24 cellular contexts compared by ENCODE assay signal in the genomic region with DNA sequence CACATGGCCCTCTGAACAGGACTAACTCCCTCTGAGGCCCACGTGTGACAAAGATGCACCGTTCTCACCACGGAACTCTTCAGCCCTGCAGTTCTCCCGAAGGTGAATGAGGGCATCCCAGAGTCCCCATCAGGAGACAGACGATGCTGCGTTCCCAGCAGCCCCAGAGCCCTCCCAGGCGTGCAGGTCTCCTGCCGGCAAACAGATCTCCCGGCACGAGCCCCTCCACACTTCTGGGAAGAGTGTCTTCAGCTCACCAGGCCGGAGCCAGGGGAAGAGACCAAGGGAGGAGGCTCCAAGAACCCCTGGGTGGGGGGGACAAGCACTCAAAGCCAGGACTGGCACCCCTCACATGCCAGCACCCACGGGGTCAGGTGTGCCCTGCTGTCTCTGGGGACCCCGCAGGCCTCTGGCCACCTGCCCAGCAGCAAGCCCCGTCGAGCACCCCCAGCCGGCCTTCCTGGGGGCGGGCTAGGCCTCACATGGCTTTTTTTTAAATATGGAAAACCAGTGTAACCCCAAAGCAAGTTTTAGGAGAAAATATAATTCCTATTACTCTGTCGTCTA.
"Had no signal": no experiment of that assay in that cellular context is flagged by ENCODE, and none has a peak within 500 bp of the region (broad histone marks: within the 10 kb centered on the region; RNA-seq: fewer than 3 reads in every experiment).

No MANE protein-coding gene starts in this region.

- H3K27me3 ChIP-seq: MG63 had no signal

- H3K4me3 Mint-ChIP-seq: activated B cell treated with CpG ODN at 0.5 μM for 24 hours; activated CD4-positive, alpha-beta T cell treated with anti-CD3 and anti-CD28 coated beads, Interleukin-2, amount 10 ng/mL, durations not matched to agents 24 days and 14 days; activated CD8-positive, alpha-beta memory T cell treated with anti-CD3 and anti-CD28 coated beads, Interleukin-2, amount 10 ng/mL, durations not matched to agents 7 days and 5 days; brain; T-helper 17 cell had no signal

- DNase-seq: activated B cell treated with CpG ODN at 0.5 μM for 24 hours; activated CD4-positive, alpha-beta T cell treated with anti-CD3 and anti-CD28 coated beads for 1 hour; activated CD4-positive, alpha-beta T cell treated with anti-CD3 and anti-CD28 coated beads, Interleukin-2, amount 10 ng/mL, durations not matched to agents 24 days and 14 days; activated CD4-positive, alpha-beta T cell treated with anti-CD3 and anti-CD28 coated beads, Interleukin-2, amount 50 U/mL, for 48 hours; activated CD8-positive, alpha-beta memory T cell treated with anti-CD3 and anti-CD28 coated beads, Interleukin-2, amount 10 ng/mL, durations not matched to agents 7 days and 5 days; activated gamma-delta T cell treated with Interleukin-2 at 50 U/mL for 16 hours; activated naive CD4-positive, alpha-beta T cell treated with anti-CD3 and anti-CD28 coated beads, Interleukin-2, amount 50 U/mL, for 16 hours; activated T-cell treated with anti-CD3 and anti-CD28 coated beads, Interleukin-2, amount 50 U/mL, for 48 hours; amygdala; MG63; NCI-H1092 treated with DMSO at 0.1 percent for 48 hours; NCI-H1436; NCI-H1694 treated with DMSO at 0.1 percent for 48 hours; NCI-H2029 treated with DMSO at 0.1 percent for 48 hours; NCI-H510A treated with DMSO at 0.1 percent for 48 hours; NCI-H69; NK-92 treated with Interleukin-12 subunit alpha and Interleukin-12 subunit beta, amount 100 ng/mL, for 24 hours; OCI-M1; SHP77 treated with DMSO at 0.1 percent for 48 hours; T-helper 17 cell; T-helper 9 cell had no signal

- H3K27me3 Mint-ChIP-seq: activated B cell treated with CpG ODN at 0.5 μM for 24 hours; activated CD4-positive, alpha-beta T cell treated with anti-CD3 and anti-CD28 coated beads, Interleukin-2, amount 10 ng/mL, durations not matched to agents 24 days and 14 days; activated CD8-positive, alpha-beta memory T cell treated with anti-CD3 and anti-CD28 coated beads, Interleukin-2, amount 10 ng/mL, durations not matched to agents 7 days and 5 days; brain; T-helper 17 cell had no signal

- H3K27ac Mint-ChIP-seq: activated B cell treated with CpG ODN at 0.5 μM for 24 hours; activated CD4-positive, alpha-beta T cell treated with anti-CD3 and anti-CD28 coated beads, Interleukin-2, amount 10 ng/mL, durations not matched to agents 24 days and 14 days; activated T-helper 2 cell treated with anti-CD3 and anti-CD28 coated beads, Interferon-gamma antibody, Interleukin-2, Interleukin-4, amounts not matched to agents 10 μg/mL and 5 μg/mL and 100 μg/mL, durations not matched to agents 14 hours and 24 hours and 36 hours; T-helper 17 cell had no signal

- H3K9me3 Mint-ChIP-seq: activated B cell treated with CpG ODN at 0.5 μM for 24 hours; activated CD4-positive, alpha-beta T cell treated with anti-CD3 and anti-CD28 coated beads, Interleukin-2, amount 10 ng/mL, durations not matched to agents 24 days and 14 days; activated T-helper 2 cell treated with anti-CD3 and anti-CD28 coated beads, Interferon-gamma antibody, Interleukin-2, Interleukin-4, amounts not matched to agents 10 μg/mL and 5 μg/mL and 100 μg/mL, durations not matched to agents 14 hours and 24 hours and 36 hours had no signal

- ATAC-seq: activated CD8-positive, alpha-beta memory T cell treated with anti-CD3 and anti-CD28 coated beads, Interleukin-2, amount 10 ng/mL, durations not matched to agents 7 days and 5 days; Panc1; T-helper 17 cell had no signal

- H3K4me1 Mint-ChIP-seq: activated B cell treated with CpG ODN at 0.5 μM for 24 hours; activated CD8-positive, alpha-beta memory T cell treated with anti-CD3 and anti-CD28 coated beads, Interleukin-2, amount 10 ng/mL, durations not matched to agents 7 days and 5 days; brain had no signal

- H3K4me3 ChIP-seq: MG63 had no signal

- H3K9me3 ChIP-seq: MG63 had no signal
